Comparison of ENCODE assay signal across 16 cellular contexts in genomic region chr12:15505616-15506015, GRCh38.
DNase-seq lines count a peak whose midpoint lies in the region; ATAC-seq and TF ChIP-seq lines count a peak whose summit lies in the region.
"Had no signal": no experiment of that assay in that cellular context is flagged by ENCODE, and none has a peak within 500 bp of the region (broad histone marks: within the 10 kb centered on the region; RNA-seq: fewer than 3 reads in every experiment).

No MANE protein-coding gene starts in this region.

- H3K14ac ChIP-seq in IMR-90 (replicated peaks; ENCODE audit: low read depth, low read length) = no peak overlapping the region

- H3K18ac ChIP-seq in IMR-90 (ENCODE audit: low read depth, low read length) = no peak overlapping the region

- no CpG with 5 or more reads among the region's 4 CpGs for WGBS in IMR-90 (ENCODE audit: extremely low coverage in 2 of 2, insufficient read length in 1 of 2), 2 experiments
- WGBS in aorta, 2 donors = 86 to 88% methylated on average over 4 of the region's 4 CpGs

- TF ChIP-seq CTCF in IMR-90 (conservative IDR thresholded peaks at IDR 0.05; ENCODE audit: low read depth, low read length) = no peak
- TF ChIP-seq CTCF in uterus (IDR thresholded peaks at IDR 0.05) = no peak

- no peaks in the 10 kb centered on the region for H3K9me3 ChIP-seq in IMR-90 (ENCODE audit: control insufficient read depth, insufficient read depth, low read length)
- no peaks in the 10 kb centered on the region for H3K9me3 ChIP-seq in uterus
- H3K9me3 ChIP-seq in aorta (ENCODE audit: control insufficient read depth, low read length) = no peaks in the 10 kb centered on the region

- no peak overlapping the region for H2BK120ac ChIP-seq in IMR-90 (ENCODE audit: low read depth, low read length)

- no peak overlapping the region for H4K91ac ChIP-seq in IMR-90 (ENCODE audit: insufficient read depth, low read depth, low read length)

- H2BK5ac ChIP-seq in IMR-90 (ENCODE audit: low read depth, low read length, poor library complexity, severe bottlenecking) = no peak overlapping the region

- H3K9me1 ChIP-seq in IMR-90 (ENCODE audit: insufficient read depth, low read length) = no peaks in the 10 kb centered on the region

- no peak for TF ChIP-seq RAD21 in IMR-90 (IDR thresholded peaks at IDR 0.05; ENCODE audit: low read length)

- dilution Hi-C loops in IMR-90 (cut with HindIII; ENCODE audit: low sequenced_read_pairs, unreplicated experiment) = no loop called here

- no peak overlapping the region for H3K4me2 ChIP-seq in IMR-90 (ENCODE audit: low read depth, low read length)

- no peak overlapping the region for H2AK5ac ChIP-seq in IMR-90 (ENCODE audit: low read depth, low read length)

- ATAC-seq in IMR-90 (ENCODE audit: low read depth) (peak; percentile 90), aorta (ENCODE audit: low FRiP score) (no peak)
- ATAC-seq: HCT116 had no signal

- H3K9ac ChIP-seq in IMR-90 (ENCODE audit: low read depth, low read length) = no peak overlapping the region
- H3K9ac ChIP-seq: GM23248 had no signal

- no peak overlapping the region for H2BK15ac ChIP-seq in IMR-90 (ENCODE audit: low read depth, low read length)

- H3K27ac ChIP-seq in IMR-90 (ENCODE audit: insufficient read depth, low read length) (no peak overlapping the region), uterus (peak overlapping the region; percentile 14 to 78), aorta (ENCODE audit: low read depth in 1 of 2, low read length in 2 of 2) (no peak overlapping the region)
- H3K27ac ChIP-seq: GM23248 had no signal

- no peak overlapping the region for H2AFZ ChIP-seq in IMR-90 (replicated peaks; ENCODE audit: low read length, poor library complexity)
- H2AFZ ChIP-seq: GM23248 had no signal

- no peak overlapping the region for H2AK9ac ChIP-seq in IMR-90 (replicated peaks; ENCODE audit: low read depth, low read length, poor library complexity)

- TF ChIP-seq POLR2A in IMR-90 (IDR thresholded peaks at IDR 0.05; ENCODE audit: low read depth, low read length) = no peak
- no peak for TF ChIP-seq POLR2A in uterus (IDR thresholded peaks at IDR 0.05)

- no peak overlapping the region for H4K8ac ChIP-seq in IMR-90 (ENCODE audit: low read depth in 2 of 2, low read length in 2 of 2)

- no peaks in the 10 kb centered on the region for H4K20me1 ChIP-seq in IMR-90 (ENCODE audit: insufficient read depth, low read length)

- H4K5ac ChIP-seq in IMR-90 (ENCODE audit: low read depth, low read length) = no peak overlapping the region

- H3K36me3 ChIP-seq in IMR-90 (ENCODE audit: control insufficient read depth, insufficient read depth, low read length) (no peaks in the 10 kb centered on the region), uterus (no peaks in the 10 kb centered on the region), aorta (ENCODE audit: control insufficient read depth in 1 of 2, insufficient read depth in 2 of 2, low read length in 1 of 2) (no peaks in the 10 kb centered on the region)

- no peak overlapping the region for H3K56ac ChIP-seq in IMR-90 (ENCODE audit: extremely low read depth, insufficient read depth, low read length)

- H3K23ac ChIP-seq in IMR-90 (ENCODE audit: low read depth, low read length) = no peak overlapping the region

- DNase-seq in IMR-90 (peak; percentile 46), iris pigment epithelial cell (ENCODE audit: low read depth) (peak; percentile 9), uterus (no peak), aorta (no peak), GM19238 (ENCODE audit: insufficient read length, low spot score) (no peak), NCI-H1930 (lab: John Stamatoyannopoulos, UW) (no peak)
- DNase-seq: C1 segment of cervical spinal cord; Calu3; CD4-positive, alpha-beta memory T cell; COR-L47; DMS53; DMS79 treated with DMSO at 0.1 percent for 48 hours; GF-D8; GM23248; H7 had no signal

- no peak overlapping the region for H3K4ac ChIP-seq in IMR-90 (ENCODE audit: low read depth, low read length)

- CTCF ChIA-PET in IMR-90 (lab: Yijun Ruan, JAX) = interaction anchor here (0.6 kb wide), 1 partner anchor 55 kb away, joined by 3 read pairs; no protein-coding TSS in a partner anchor

- POLR2A ChIA-PET in IMR-90 (lab: Charles Lee; ENCODE audit: unreplicated experiment) = no interaction called here

- H3K4me1 ChIP-seq in IMR-90 (ENCODE audit: control insufficient read depth, insufficient read depth, low read length) (peaks cover 2% of the 10 kb centered on the region; the same call in 1 of the 2 replicates), uterus (no peaks in the 10 kb centered on the region), aorta (ENCODE audit: control insufficient read depth in 1 of 2, insufficient read depth in 2 of 2, low read length in 2 of 2) (no peaks in the 10 kb centered on the region)

- no peaks in the 10 kb centered on the region for H3K79me1 ChIP-seq in IMR-90 (ENCODE audit: low read depth in 1 of 2, low read length in 2 of 2)

- intact Hi-C loops in IMR-90 (cut with micrococcal nuclease) = no loop called here
- intact Hi-C loops in uterus (cut with DNase I; ENCODE audit: low total_unique reads) = no loop called here
- intact Hi-C loops in aorta (cut with DNase I) = no loop called here

- BruUV-seq in IMR-90 (replicated peaks; lab: Mats Ljungman, UMichigan) = no TSS peak

- no peak overlapping the region for H2BK20ac ChIP-seq in IMR-90 (ENCODE audit: low read depth, low read length)

- no peak overlapping the region for H3K4me3 ChIP-seq in IMR-90 (ENCODE audit: insufficient read depth, low read depth, low read length)
- no peak overlapping the region for H3K4me3 ChIP-seq in uterus
- no peak overlapping the region for H3K4me3 ChIP-seq in aorta (ENCODE audit: low read length in 2 of 2)
- H3K4me3 ChIP-seq: GM23248 had no signal

- in situ Hi-C loops in IMR-90 (cut with MboI; ENCODE audit: low sequenced_read_pairs) = no loop called here

- H3K27me3 ChIP-seq in IMR-90 (ENCODE audit: control insufficient read depth, insufficient read depth, low read length) (peaks cover 12% of the 10 kb centered on the region), uterus (no peaks in the 10 kb centered on the region), aorta (ENCODE audit: control insufficient read depth in 1 of 2, insufficient read depth in 2 of 2, low read length in 1 of 2) (no peaks in the 10 kb centered on the region)

TF ChIP-seq in IMR-90, 13 proteins besides CTCF, POLR2A, EP300 and RAD21:
- no peak for TF ChIP-seq USF2 (IDR thresholded peaks at IDR 0.05; ENCODE audit: low read depth, low read length)
- no peak for TF ChIP-seq MXI1 (IDR thresholded peaks at IDR 0.05; ENCODE audit: borderline replicate concordance, low read depth, low read length)
- no peak for TF ChIP-seq MAFK (IDR thresholded peaks at IDR 0.05; ENCODE audit: low read depth, low read length)
- no peak for TF ChIP-seq CHD1 (IDR thresholded peaks at IDR 0.05; ENCODE audit: low read depth, low read length)
- TF ChIP-seq ELK1 (IDR thresholded peaks at IDR 0.05; ENCODE audit: borderline replicate concordance, low read depth, low read length) = no peak
- no peak for TF ChIP-seq BHLHE40 (IDR thresholded peaks at IDR 0.05; ENCODE audit: low read depth, low read length)
- no peak for TF ChIP-seq MAZ (IDR thresholded peaks at IDR 0.05; ENCODE audit: borderline replicate concordance, low read depth, low read length)
- no peak for TF ChIP-seq RFX5 (IDR thresholded peaks at IDR 0.05; ENCODE audit: low read depth, low read length)

Comparison
In these comparisons a context has a peak if more than half of its experiments do, and no peak if none do; other contexts are left out.
1. DNase-seq: peak in IMR-90 (single experiment) and iris pigment epithelial cell (single experiment); none in uterus (0 of 2), aorta (0 of 2), GM19238 (single experiment) and NCI-H1930 (0 of 2).
2. H3K27ac ChIP-seq: peak in uterus (2 of 2); none in IMR-90 (single experiment) and aorta (0 of 2).